In genomic region chr13:99659234-99659633, GRCh38 we compare ENCODE assay signal across 10 cellular contexts. TPM values are rescaled to one million over a fixed set of nuclear protein-coding genes. Genes with fewer than 3 reads are reported as not detected.
DNase-seq lines count a peak whose midpoint lies in the region.
"Had no signal": no experiment of that assay in that cellular context is flagged by ENCODE, and none has a peak within 500 bp of the region (broad histone marks: within the 10 kb centered on the region; RNA-seq: fewer than 3 reads in every experiment).

No MANE protein-coding gene starts in this region.

- H3K4me3 Mint-ChIP-seq in CD8-positive, alpha-beta memory T cell, result peak overlapping the region in 6 of 7 donors; percentile 78 to 93 (median 80)
- H3K4me3 Mint-ChIP-seq in activated CD4-positive, alpha-beta memory T cell treated with anti-CD3 and anti-CD28 coated beads, Interleukin-2, amount 10 ng/mL, durations not matched to agents 7 days and 5 days, result no peak overlapping the region

- POLR2A ChIA-PET in CD8-positive, alpha-beta memory T cell (lab: Charles Lee), result no interaction called here
- POLR2A ChIA-PET in activated CD4-positive, alpha-beta memory T cell treated with anti-CD3 and anti-CD28 coated beads, Interleukin-2, amount 10 ng/mL, durations not matched to agents 7 days and 5 days (lab: Charles Lee), result interaction anchor here (1.4 kb wide), 1 partner anchor 856 kb away, joined by 3 read pairs; no protein-coding TSS in a partner anchor

- no peak overlapping the region for H3K23ac ChIP-seq in mesenchymal stem cell (ENCODE audit: low read length in 2 of 2)

- no peak overlapping the region for H3K27ac ChIP-seq in CD8-positive, alpha-beta memory T cell (ENCODE audit: low read depth, low read length)
- H3K27ac ChIP-seq in SK-N-MC (peak overlapping the region; percentile 93), mesenchymal stem cell (ENCODE audit: low read length, poor library complexity, severe bottlenecking) (no peak overlapping the region)

- H3K9ac ChIP-seq in SK-N-MC (ENCODE audit: insufficient read length) (peak overlapping the region; percentile 40), mesenchymal stem cell (ENCODE audit: low read length) (peak overlapping the region; percentile 93)

- no peak overlapping the region for H2AFZ ChIP-seq in mesenchymal stem cell (ENCODE audit: low read depth, low read length)

- no peaks in the 10 kb centered on the region for H3K9me3 ChIP-seq in CD8-positive, alpha-beta memory T cell (ENCODE audit: low read length)
- H3K9me3 ChIP-seq in HAP-1, result no peaks in the 10 kb centered on the region
- H3K9me3 ChIP-seq in SK-N-MC (ENCODE audit: low read depth, low read length), result no peaks in the 10 kb centered on the region
- H3K9me3 ChIP-seq in mesenchymal stem cell (ENCODE audit: control insufficient read depth, low read length), result no peaks in the 10 kb centered on the region
- H3K9me3 ChIP-seq: thoracic aorta had no signal

- no peak overlapping the region for H3K14ac ChIP-seq in mesenchymal stem cell (ENCODE audit: low read length in 2 of 2)

- H3K27ac Mint-ChIP-seq in CD8-positive, alpha-beta memory T cell, result peak overlapping the region; percentile 89 to 98 (median 92)
- H3K27ac Mint-ChIP-seq in activated CD4-positive, alpha-beta memory T cell treated with anti-CD3 and anti-CD28 coated beads, Interleukin-2, amount 10 ng/mL, durations not matched to agents 7 days and 5 days, result no peak overlapping the region

- H3K4ac ChIP-seq in mesenchymal stem cell (ENCODE audit: low read depth in 1 of 2, low read length in 2 of 2), result no peak overlapping the region

- peaks cover 3% of the 10 kb centered on the region for H3K79me1 ChIP-seq in mesenchymal stem cell (replicated peaks; ENCODE audit: low read length, poor library complexity, severe bottlenecking)

- peaks cover 0 to 1% of the 10 kb centered on the region in 2 donors for H3K27me3 Mint-ChIP-seq in CD8-positive, alpha-beta memory T cell
- H3K27me3 Mint-ChIP-seq in activated CD4-positive, alpha-beta memory T cell treated with anti-CD3 and anti-CD28 coated beads, Interleukin-2, amount 10 ng/mL, durations not matched to agents 7 days and 5 days, result peaks cover 18% of the 10 kb centered on the region

- no peaks in the 10 kb centered on the region for H3K9me3 Mint-ChIP-seq in CD8-positive, alpha-beta memory T cell
- H3K9me3 Mint-ChIP-seq in activated CD4-positive, alpha-beta memory T cell treated with anti-CD3 and anti-CD28 coated beads, Interleukin-2, amount 10 ng/mL, durations not matched to agents 7 days and 5 days, result no peaks in the 10 kb centered on the region

- H3K4me1 ChIP-seq in CD8-positive, alpha-beta memory T cell (ENCODE audit: insufficient read depth, low read length), result peaks cover 51% of the 10 kb centered on the region
- H3K4me1 ChIP-seq in HAP-1, result peaks cover 11% of the 10 kb centered on the region
- peaks cover 16% of the 10 kb centered on the region for H3K4me1 ChIP-seq in mesenchymal stem cell (ENCODE audit: control insufficient read depth, insufficient read depth, low read depth, low read length)

- H3K36me3 ChIP-seq in CD8-positive, alpha-beta memory T cell (ENCODE audit: insufficient read depth, low read length), result no peaks in the 10 kb centered on the region
- H3K36me3 ChIP-seq in HAP-1 (replicated peaks) (no peaks in the 10 kb centered on the region), SK-N-MC (ENCODE audit: insufficient read depth, low read length) (no peaks in the 10 kb centered on the region), mesenchymal stem cell (ENCODE audit: control insufficient read depth in 1 of 2, insufficient read depth in 2 of 2, low read depth in 1 of 2, low read length in 2 of 2) (no peaks in the 10 kb centered on the region)
- H3K36me3 ChIP-seq: thoracic aorta had no signal

- no peak overlapping the region for H4K91ac ChIP-seq in mesenchymal stem cell (ENCODE audit: low read length)

- H2BK5ac ChIP-seq in mesenchymal stem cell (ENCODE audit: low read depth, low read length, poor library complexity, severe bottlenecking), result no peak overlapping the region

- in situ Hi-C loops in HAP-1 (cut with MboI; ENCODE audit: low sequenced_read_pairs), result loop anchor here (10.0 kb wide), 2 partner anchors 576 to 856 kb away; no protein-coding TSS in a partner anchor

- H3K27me3 ChIP-seq in CD8-positive, alpha-beta memory T cell (ENCODE audit: insufficient read depth, low read length, poor library complexity, severe bottlenecking), result no peaks in the 10 kb centered on the region
- H3K27me3 ChIP-seq in HAP-1 (ENCODE audit: low read depth) (peaks cover 41% of the 10 kb centered on the region), mesenchymal stem cell (ENCODE audit: control insufficient read depth in 1 of 2, insufficient read depth in 1 of 2, low read length in 2 of 2) (no peaks in the 10 kb centered on the region)

- peaks cover 0 to 4% (median 0%) of the 10 kb centered on the region in 3 donors for H3K36me3 Mint-ChIP-seq in CD8-positive, alpha-beta memory T cell
- no peaks in the 10 kb centered on the region for H3K36me3 Mint-ChIP-seq in activated CD4-positive, alpha-beta memory T cell treated with anti-CD3 and anti-CD28 coated beads, Interleukin-2, amount 10 ng/mL, durations not matched to agents 7 days and 5 days (ENCODE audit: low read depth)

- 80% methylated on average over 3 of the region's 3 CpGs for WGBS in mesenchymal stem cell

- CTCF ChIA-PET in CD8-positive, alpha-beta memory T cell (lab: Charles Lee), result interaction anchor here (1.2 to 6.5 kb wide), 6 partner anchors 161 to 914 kb away, joined by 3 to 76 read pairs (median 4); no protein-coding TSS in a partner anchor
- CTCF ChIA-PET in activated CD4-positive, alpha-beta memory T cell treated with anti-CD3 and anti-CD28 coated beads, Interleukin-2, amount 10 ng/mL, durations not matched to agents 7 days and 5 days (lab: Charles Lee), result interaction anchor here (1.0 to 1.3 kb wide), 2 partner anchors 11 to 257 kb away, joined by 3 read pairs; no protein-coding TSS in a partner anchor

- H3K4me2 ChIP-seq in mesenchymal stem cell (ENCODE audit: low read length, poor library complexity, severe bottlenecking), result no peak overlapping the region

- H2BK120ac ChIP-seq in mesenchymal stem cell (ENCODE audit: low read depth, low read length), result no peak overlapping the region

- no peak overlapping the region for H2BK15ac ChIP-seq in mesenchymal stem cell (ENCODE audit: low read depth, poor library complexity, severe bottlenecking)

- H3K18ac ChIP-seq in mesenchymal stem cell (ENCODE audit: low read depth in 1 of 2, low read length in 2 of 2), result no peak overlapping the region

- H4K8ac ChIP-seq in mesenchymal stem cell (ENCODE audit: low read length), result no peak overlapping the region

- no peak overlapping the region for H3K4me3 ChIP-seq in CD8-positive, alpha-beta memory T cell (ENCODE audit: low read length)
- H3K4me3 ChIP-seq in HAP-1, result no peak overlapping the region
- H3K4me3 ChIP-seq in SK-N-MC, result peak overlapping the region; percentile 66
- no peak overlapping the region for H3K4me3 ChIP-seq in mesenchymal stem cell (ENCODE audit: insufficient read depth in 1 of 2, low read depth in 1 of 2, low read length in 2 of 2)

- H2AK5ac ChIP-seq in mesenchymal stem cell (ENCODE audit: low read length, severe bottlenecking), result no peak overlapping the region

- H2BK12ac ChIP-seq in mesenchymal stem cell (ENCODE audit: low read length in 2 of 2), result no peak overlapping the region

- peak in 1 of 5 donors; percentile 7 for DNase-seq in CD8-positive, alpha-beta memory T cell
- DNase-seq in HAP-1 (ENCODE audit: low spot score in 2 of 2) (peak; percentile 20 to 79), SK-N-MC (ENCODE audit: low read depth, low spot score) (no peak), mesenchymal stem cell (no peak), glomerular visceral epithelial cell (ENCODE audit: extremely low spot score) (no peak), putamen (ENCODE audit: low spot score) (no peak), hypothalamus (lab: John Stamatoyannopoulos, UW) (no peak)
- DNase-seq in activated CD4-positive, alpha-beta memory T cell treated with anti-CD3 and anti-CD28 coated beads, Interleukin-2, amount 10 ng/mL, durations not matched to agents 7 days and 5 days, result no peak
- DNase-seq: left ventricle myocardium superior had no signal

- H3K4me1 Mint-ChIP-seq in CD8-positive, alpha-beta memory T cell, result peaks cover 43 to 51% (median 50%) of the 10 kb centered on the region in 3 donors
- peaks cover 42% of the 10 kb centered on the region for H3K4me1 Mint-ChIP-seq in activated CD4-positive, alpha-beta memory T cell treated with anti-CD3 and anti-CD28 coated beads, Interleukin-2, amount 10 ng/mL, durations not matched to agents 7 days and 5 days

RNA-seq across cellular contexts. Expression of gene CLYBL, which starts 52.7 kb away (rescaled TPM):
- total RNA-seq in CD8-positive, alpha-beta memory T cell, result 1 to 10 TPM; 3.8 to 5.6 TPM
- polyA plus RNA-seq in CD8-positive, alpha-beta memory T cell, result 16.3 TPM
- polyA plus RNA-seq in mesenchymal stem cell (2013, experiment 1 of 2), result 2.1 TPM
- 2.2 TPM for polyA plus RNA-seq in mesenchymal stem cell (2013, experiment 2 of 2)
- 1 to 10 TPM; 4.2 to 4.9 TPM for total RNA-seq in activated CD4-positive, alpha-beta memory T cell treated with anti-CD3 and anti-CD28 coated beads, Interleukin-2, amount 10 ng/mL, durations not matched to agents 7 days and 5 days

Comparison
In these comparisons a context has a peak if more than half of its experiments do, and no peak if none do; other contexts are left out.
1. DNase-seq: peak in HAP-1 (2 of 2); none in SK-N-MC (single experiment), mesenchymal stem cell (single experiment), glomerular visceral epithelial cell (single experiment), putamen (single experiment), activated CD4-positive, alpha-beta memory T cell treated with anti-CD3 and anti-CD28 coated beads, Interleukin-2, amount 10 ng/mL, durations not matched to agents 7 days and 5 days (single experiment) and hypothalamus (0 of 51).